Comparison of ENCODE assay signal across 1 cellular context in the genomic region with DNA sequence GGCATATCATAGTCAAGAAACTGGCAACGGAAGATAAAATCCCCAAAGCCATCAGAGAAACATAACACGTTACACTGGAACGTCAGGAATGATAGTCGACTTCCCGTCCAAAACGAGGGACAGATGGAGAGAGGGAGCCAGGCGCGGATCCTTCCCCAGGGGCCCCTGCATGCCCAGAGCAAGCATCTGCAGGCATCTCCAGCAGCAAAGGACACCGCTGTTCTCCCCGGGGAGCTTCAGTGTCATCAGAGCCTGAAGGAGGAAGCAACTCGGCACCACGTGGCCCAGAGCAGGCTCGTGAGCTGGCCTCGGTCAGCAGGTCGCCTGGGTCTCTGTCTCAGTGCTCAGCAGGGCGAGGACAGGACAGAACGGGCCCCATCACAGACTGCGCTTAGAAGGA.
TF ChIP-seq lines count a peak whose summit lies in the region.

No MANE protein-coding gene starts in this region.

TF ChIP-seq in IMR-90, 13 proteins besides CTCF, POLR2A, EP300 and RAD21:
- TF ChIP-seq USF2 (IDR thresholded peaks at IDR 0.05; ENCODE audit: low read depth, low read length) (peak; percentile 73), NFE2L2 (IDR thresholded peaks at IDR 0.05; ENCODE audit: low read depth, low read length) (no peak)
